Comparison of ENCODE assay signal across 8 cellular contexts in genomic region chr11:62804310-62805043, GRCh38. TPM values are rescaled to one million over a fixed set of nuclear protein-coding genes. Genes with fewer than 3 reads are reported as not detected.
DNase-seq lines count a peak whose midpoint lies in the region; ATAC-seq and TF ChIP-seq lines count a peak whose summit lies in the region.

No MANE protein-coding gene starts in this region.

- H3K4me3 Mint-ChIP-seq in activated naive CD4-positive, alpha-beta T cell treated with anti-CD3 and anti-CD28 coated beads for 36 hours = peak overlapping the region; percentile 95
- peak overlapping the region; percentile 95 for H3K4me3 Mint-ChIP-seq in MCF 10A (ENCODE audit: unreplicated experiment)

- 1% methylated on average over 14 of the region's 14 CpGs for WGBS in right lobe of liver (ENCODE audit: insufficient coverage, low coverage, low lambda C conversion rate, missing lambda C conversion rate)

- H3K79me2 ChIP-seq in Loucy (ENCODE audit: insufficient read depth, low read length) = peaks cover 41% of the 10 kb centered on the region

- TF ChIP-seq CTCF in Loucy (conservative IDR thresholded peaks at IDR 0.05; ENCODE audit: low read length) (no peak), MCF 10A (IDR thresholded peaks at IDR 0.05; ENCODE audit: unreplicated experiment) (no peak), right lobe of liver (IDR thresholded peaks at IDR 0.05) (no peak), tibial artery (IDR thresholded peaks at IDR 0.05) (no peak)

- H3K27ac ChIP-seq in right lobe of liver (peak overlapping the region; percentile 66 to 89 (median 83)), tibial artery (peak overlapping the region; percentile 89 to 95)

- H3K4me1 Mint-ChIP-seq in activated naive CD4-positive, alpha-beta T cell treated with anti-CD3 and anti-CD28 coated beads for 36 hours (ENCODE audit: low read depth) = peaks cover 30% of the 10 kb centered on the region
- H3K4me1 Mint-ChIP-seq in MCF 10A (ENCODE audit: insufficient read depth, unreplicated experiment) = peaks cover 20% of the 10 kb centered on the region

- H3K4me1 ChIP-seq in Loucy (ENCODE audit: insufficient read depth, low read length, poor library complexity, severe bottlenecking) (peaks cover 15% of the 10 kb centered on the region), right lobe of liver (peaks cover 0 to 21% (median 0%) of the 10 kb centered on the region in 4 donors), tibial artery (peaks cover 0 to 25% (median 23%) of the 10 kb centered on the region in 4 donors)

- H3K9me3 ChIP-seq in Loucy (ENCODE audit: insufficient read depth, low read depth, low read length) (no peaks in the 10 kb centered on the region), right lobe of liver (no peaks in the 10 kb centered on the region), tibial artery (no peaks in the 10 kb centered on the region)

- no peaks in the 10 kb centered on the region for H3F3A ChIP-seq in Loucy (ENCODE audit: low read depth)

- H3K27me3 Mint-ChIP-seq in activated naive CD4-positive, alpha-beta T cell treated with anti-CD3 and anti-CD28 coated beads for 36 hours (ENCODE audit: low read depth) = no peaks in the 10 kb centered on the region
- H3K27me3 Mint-ChIP-seq in MCF 10A (ENCODE audit: insufficient read depth, unreplicated experiment) = no peaks in the 10 kb centered on the region

- peak; percentile 13 for DNase-seq in activated naive CD4-positive, alpha-beta T cell treated with anti-CD3 and anti-CD28 coated beads for 36 hours
- no peak for DNase-seq in activated naive CD4-positive, alpha-beta T cell treated with Interleukin-2 at 50 U/mL for 16 hours
- peak; percentile 21 for DNase-seq in MCF 10A (ENCODE audit: unreplicated experiment)
- no peak for DNase-seq in right lobe of liver
- no peak for DNase-seq in tibial artery
- DNase-seq in central memory CD4-positive, alpha-beta T cell = no peak
- DNase-seq in NCI-H1694 treated with DMSO at 0.1 percent for 48 hours (lab: John Stamatoyannopoulos, UW) = no peak

- H3K36me3 ChIP-seq in Loucy (ENCODE audit: insufficient read depth, low read length) = peaks cover 24% of the 10 kb centered on the region; the same call in 1 of the 2 replicates
- peaks cover 0 to 43% (median 26%) of the 10 kb centered on the region in 4 donors for H3K36me3 ChIP-seq in right lobe of liver
- H3K36me3 ChIP-seq in tibial artery = peaks cover 41 to 53% (median 43%) of the 10 kb centered on the region in 3 donors

- intact Hi-C loops in activated naive CD4-positive, alpha-beta T cell treated with anti-CD3 and anti-CD28 coated beads for 36 hours (cut with micrococcal nuclease) = loop anchor here (1.0 kb wide), 7 partner anchors 12 to 76 kb away; partner anchors contain the start of genes SLC3A2, STX5, TEX54 and TMEM179B
- intact Hi-C loops in MCF 10A (cut with micrococcal nuclease) = loop anchor here (2.0 kb wide), 2 partner anchors 28 to 36 kb away; partner anchors contain the start of genes STX5 and TEX54
- intact Hi-C loops in right lobe of liver (cut with DNase I) = no loop called here
- intact Hi-C loops in tibial artery (cut with DNase I; ENCODE audit: low total_unique reads) = no loop called here

- peak overlapping the region; percentile 89 for H3K9ac ChIP-seq in Loucy (ENCODE audit: low read depth, low read length, poor library complexity, severe bottlenecking)

- ATAC-seq in right lobe of liver = peak; percentile 2 to 16 (median 8)

- no peaks in the 10 kb centered on the region for H3K9me3 Mint-ChIP-seq in activated naive CD4-positive, alpha-beta T cell treated with anti-CD3 and anti-CD28 coated beads for 36 hours
- H3K9me3 Mint-ChIP-seq in MCF 10A (ENCODE audit: unreplicated experiment) = no peaks in the 10 kb centered on the region

- peak overlapping the region; percentile 94 for H3K4me3 ChIP-seq in Loucy (ENCODE audit: low read length, poor library complexity, severe bottlenecking)
- H3K4me3 ChIP-seq in right lobe of liver = peak overlapping the region; percentile 72 to 84 (median 83)
- peak overlapping the region; percentile 81 to 82 for H3K4me3 ChIP-seq in tibial artery

- H3K27me3 ChIP-seq in Loucy (ENCODE audit: insufficient read depth, low read length, poor library complexity, severe bottlenecking) = no peaks in the 10 kb centered on the region
- no peaks in the 10 kb centered on the region for H3K27me3 ChIP-seq in right lobe of liver
- no peaks in the 10 kb centered on the region for H3K27me3 ChIP-seq in tibial artery

- CTCF ChIA-PET in activated naive CD4-positive, alpha-beta T cell treated with anti-CD3 and anti-CD28 coated beads for 36 hours (lab: Charles Lee) = interaction anchor here (0.7 to 1.2 kb wide), 3 partner anchors 8 to 18 kb away, joined by 3 to 4 read pairs (median 3); no protein-coding TSS in a partner anchor
- CTCF ChIA-PET in MCF 10A (lab: Yijun Ruan, JAX) = interaction anchor here (0.8 to 1.8 kb wide), 4 partner anchors 8 to 57 kb away, joined by 3 to 8 read pairs (median 4); no protein-coding TSS in a partner anchor

- H4K20me1 ChIP-seq in Loucy (ENCODE audit: insufficient read depth, low read length, poor library complexity, severe bottlenecking) = peaks cover 19% of the 10 kb centered on the region

- no peak overlapping the region for H2AFZ ChIP-seq in Loucy (ENCODE audit: low read length)

- BruUV-seq in MCF 10A (replicated peaks; lab: Mats Ljungman, UMichigan) = TSS peak; percentile 61

- H3K27ac Mint-ChIP-seq in activated naive CD4-positive, alpha-beta T cell treated with anti-CD3 and anti-CD28 coated beads for 36 hours = peak overlapping the region; percentile 93
- peak overlapping the region; percentile 99 for H3K27ac Mint-ChIP-seq in MCF 10A (ENCODE audit: low read depth, unreplicated experiment)

- no peak for TF ChIP-seq POLR2A in right lobe of liver (IDR thresholded peaks at IDR 0.05)

- POLR2A ChIA-PET in MCF 10A (lab: Yijun Ruan, JAX) = interaction anchor here (0.6 to 5.2 kb wide), 20 partner anchors 9 to 133 kb away, joined by 3 to 163 read pairs (median 5); partner anchors contain the start of genes HNRNPUL2, SLC3A2, STX5 and TAF6L

- H3K9me2 ChIP-seq in Loucy (replicated peaks; ENCODE audit: low read depth, low read length) = no peaks in the 10 kb centered on the region

- H3K4me2 ChIP-seq in Loucy (ENCODE audit: low read depth, low read length, poor library complexity, severe bottlenecking) = peak overlapping the region; percentile 91

- peaks cover 29% of the 10 kb centered on the region for H3K36me3 Mint-ChIP-seq in activated naive CD4-positive, alpha-beta T cell treated with anti-CD3 and anti-CD28 coated beads for 36 hours (ENCODE audit: low read depth)
- H3K36me3 Mint-ChIP-seq in MCF 10A (ENCODE audit: insufficient read depth, unreplicated experiment) = peaks cover 52% of the 10 kb centered on the region

RNA-seq across cellular contexts. Expression of gene NXF1, which starts 0.8 kb away (rescaled TPM):
- total RNA-seq in activated naive CD4-positive, alpha-beta T cell treated with anti-CD3 and anti-CD28 coated beads for 36 hours = 10 to 100 TPM; 44.6 to 46.0 TPM
- 47.6 and 53.3 TPM in 2 replicates for total RNA-seq in MCF 10A (2022)
- 10 to 100 TPM; 24.7 to 42.9 (median 32.3) TPM for total RNA-seq in right lobe of liver

RNA-seq across cellular contexts. Expression of gene TMEM223, which starts 12.7 kb away (rescaled TPM):
- 1 to 10 TPM; 7.0 to 7.7 TPM for total RNA-seq in activated naive CD4-positive, alpha-beta T cell treated with anti-CD3 and anti-CD28 coated beads for 36 hours
- total RNA-seq in MCF 10A (2022) = 9.6 and 9.9 TPM in 2 replicates
- total RNA-seq in right lobe of liver = 10 to 100 TPM in 2 of 6 experiments, 1 to 10 TPM in 4; 6.6 to 26.4 (median 8.2) TPM

RNA-seq across cellular contexts. Expression of gene TMEM179B, which starts 17.3 kb away (rescaled TPM):
- total RNA-seq in activated naive CD4-positive, alpha-beta T cell treated with anti-CD3 and anti-CD28 coated beads for 36 hours = 10 to 100 TPM; 13.9 to 15.2 TPM
- total RNA-seq in MCF 10A (2022) = 45.1 and 47.8 TPM in 2 replicates
- total RNA-seq in right lobe of liver = 10 to 100 TPM; 23.9 to 47.6 (median 29.1) TPM

RNA-seq across cellular contexts. Expression of gene STX5, which starts 27.4 kb away (rescaled TPM):
- 10 to 100 TPM; 22.7 to 23.0 TPM for total RNA-seq in activated naive CD4-positive, alpha-beta T cell treated with anti-CD3 and anti-CD28 coated beads for 36 hours
- total RNA-seq in MCF 10A (2022) (71.8 and 72.0 TPM in 2 replicates), right lobe of liver (10 to 100 TPM; 22.1 to 27.8 (median 24.6) TPM)

RNA-seq across cellular contexts. Expression of gene TEX54, which starts 28.2 kb away (rescaled TPM):
- not detected for total RNA-seq in activated naive CD4-positive, alpha-beta T cell treated with anti-CD3 and anti-CD28 coated beads for 36 hours
- total RNA-seq in MCF 10A (2022) = not detected in 2 replicates
- total RNA-seq in right lobe of liver = not detected

Comparison
In these comparisons a context has a peak if more than half of its experiments do, and no peak if none do; other contexts are left out.
1. DNase-seq: peak in activated naive CD4-positive, alpha-beta T cell treated with anti-CD3 and anti-CD28 coated beads for 36 hours (single experiment) and MCF 10A (single experiment); none in activated naive CD4-positive, alpha-beta T cell treated with Interleukin-2 at 50 U/mL for 16 hours (single experiment), right lobe of liver (0 of 3), tibial artery (0 of 2), central memory CD4-positive, alpha-beta T cell (single experiment) and NCI-H1694 treated with DMSO at 0.1 percent for 48 hours (single experiment).
2. intact Hi-C loops: an anchor here in activated naive CD4-positive, alpha-beta T cell treated with anti-CD3 and anti-CD28 coated beads for 36 hours (1.0 kb wide) and MCF 10A (2.0 kb wide); none called in right lobe of liver and tibial artery.
3. Peak in every context shown above with its lines, with median percentiles within 50 percentile points of each other: H3K4me3 ChIP-seq.